Comparison of ENCODE assay signal across 16 cellular contexts in genomic region chr6:1544603-1545002, GRCh38.
DNase-seq lines count a peak whose midpoint lies in the region; ATAC-seq and TF ChIP-seq lines count a peak whose summit lies in the region.
"Had no signal": no experiment of that assay in that cellular context is flagged by ENCODE, and none has a peak within 500 bp of the region (broad histone marks: within the 10 kb centered on the region; RNA-seq: fewer than 3 reads in every experiment).

No MANE protein-coding gene starts in this region.

- 67 to 77% (median 73%) methylated on average over 1 to 2 of the region's 2 CpGs for WGBS in heart left ventricle, 4 donors
- WGBS in right cardiac atrium = 73% methylated on average over 2 of the region's 2 CpGs
- WGBS in heart right ventricle, 2 donors = 71 to 77% methylated on average over 2 of the region's 2 CpGs

- H3K36me3 ChIP-seq in heart left ventricle = peaks cover 0 to 8% (median 0%) of the 10 kb centered on the region in 9 donors
- H3K36me3 ChIP-seq in heart right ventricle = peaks cover 0 to 8% (median 0%) of the 10 kb centered on the region in 9 donors
- peaks cover 13% of the 10 kb centered on the region for H3K36me3 ChIP-seq in osteoblast (ENCODE audit: insufficient read depth, low read length)
- no peaks in the 10 kb centered on the region for H3K36me3 ChIP-seq in A673 (ENCODE audit: insufficient read depth, low read length, poor library complexity, severe bottlenecking)

- POLR2A ChIA-PET in A673 (lab: Charles Lee; ENCODE audit: low non-redundant PET) = no interaction called here

- peak in 3 of 4 donors; percentile 24 to 96 (median 90) for ATAC-seq in heart left ventricle
- no peak for ATAC-seq in right cardiac atrium
- peak in 6 of 8 donors; percentile 49 to 88 (median 66) for ATAC-seq in heart right ventricle
- ATAC-seq in HG02852 (IDR thresholded peaks at IDR 0.05; ENCODE audit: unreplicated experiment) = no peak
- ATAC-seq: CD8-positive, alpha-beta T cell had no signal

- H3K27ac ChIP-seq in heart left ventricle (peak overlapping the region in 1 of 12 donors; percentile 18), right cardiac atrium (ENCODE audit: low read length) (no peak overlapping the region), heart right ventricle (no peak overlapping the region), osteoblast (ENCODE audit: low read depth, low read length) (no peak overlapping the region), A673 (ENCODE audit: low read depth, low read length, poor library complexity, severe bottlenecking) (no peak overlapping the region)
- H3K27ac ChIP-seq: BLaER1, C4-2B, GM23248 had no signal

- intact Hi-C loops in heart left ventricle (cut with DNase I) (no loop called here), right cardiac atrium (cut with DNase I) (no loop called here), heart right ventricle (cut with DNase I) (no loop called here), A673 (cut with micrococcal nuclease; ENCODE audit: unreplicated experiment) (no loop called here)

- TF ChIP-seq CTCF in heart left ventricle (IDR thresholded peaks at IDR 0.05) (no peak), heart right ventricle (IDR thresholded peaks at IDR 0.05) (no peak), osteoblast (IDR thresholded peaks at IDR 0.05; ENCODE audit: extremely low read depth, low read depth, low read length) (no peak), A673 (conservative IDR thresholded peaks at IDR 0.05; ENCODE audit: low read depth, low read length) (no peak)

- CTCF ChIA-PET in A673 (lab: Charles Lee) = no interaction called here

- H3K79me2 ChIP-seq in osteoblast (ENCODE audit: insufficient read depth, low read length) = no peaks in the 10 kb centered on the region

- peaks cover 0 to 7% (median 0%) of the 10 kb centered on the region in 12 donors for H3K4me1 ChIP-seq in heart left ventricle
- H3K4me1 ChIP-seq in right cardiac atrium (ENCODE audit: control insufficient read depth, insufficient read depth, low read length) = no peaks in the 10 kb centered on the region
- no peaks in the 10 kb centered on the region for H3K4me1 ChIP-seq in heart right ventricle
- no peaks in the 10 kb centered on the region for H3K4me1 ChIP-seq in osteoblast (ENCODE audit: insufficient read depth, low read length)
- H3K4me1 ChIP-seq in A673 (ENCODE audit: insufficient read depth, low read length, poor library complexity, severe bottlenecking) = no peaks in the 10 kb centered on the region
- H3K4me1 ChIP-seq: BLaER1, Caco-2 had no signal

- H3K4me2 ChIP-seq in osteoblast (ENCODE audit: insufficient read depth, low read length) = no peak overlapping the region
- H3K4me2 ChIP-seq: BLaER1 had no signal

- no peaks in the 10 kb centered on the region for H4K20me1 ChIP-seq in osteoblast (ENCODE audit: insufficient read depth, low read length)
- H4K20me1 ChIP-seq: BLaER1 had no signal

- DNase-seq in heart left ventricle (peak in 2 of 5 donors; percentile 38 to 60), right cardiac atrium (no peak), heart right ventricle (no peak), osteoblast (ENCODE audit: insufficient read length, low spot score, missing footprints) (peak; percentile 41), A673 (ENCODE audit: low spot score) (no peak)
- DNase-seq: Caco-2; CD4-positive, CD25-positive, alpha-beta regulatory T cell; CD8-positive, alpha-beta T cell; DMS153; DND-41; GM23248; H7; HCEC 1CT had no signal

- no peak overlapping the region for H3K4me3 ChIP-seq in heart left ventricle
- H3K4me3 ChIP-seq in right cardiac atrium (ENCODE audit: low read length) = no peak overlapping the region
- H3K4me3 ChIP-seq in heart right ventricle = no peak overlapping the region
- H3K4me3 ChIP-seq in osteoblast (ENCODE audit: insufficient read depth, low read length) = no peak overlapping the region
- no peak overlapping the region for H3K4me3 ChIP-seq in A673 (ENCODE audit: low read depth, low read length, poor library complexity, severe bottlenecking)
- H3K4me3 ChIP-seq: BLaER1, GM23248 had no signal

- no TSS peak for BruUV-seq in A673 (replicated peaks; lab: Mats Ljungman, UMichigan)

- peaks cover 0 to 7% (median 0%) of the 10 kb centered on the region in 12 donors for H3K9me3 ChIP-seq in heart left ventricle
- H3K9me3 ChIP-seq in right cardiac atrium (ENCODE audit: control insufficient read depth, low read length) = no peaks in the 10 kb centered on the region
- peaks cover 0 to 6% (median 0%) of the 10 kb centered on the region in 11 donors for H3K9me3 ChIP-seq in heart right ventricle
- no peaks in the 10 kb centered on the region for H3K9me3 ChIP-seq in osteoblast (ENCODE audit: low read depth, low read length)
- no peaks in the 10 kb centered on the region for H3K9me3 ChIP-seq in A673 (ENCODE audit: low read depth, low read length, poor library complexity, severe bottlenecking)
- H3K9me3 ChIP-seq: Caco-2 had no signal

- H3K27me3 ChIP-seq in heart left ventricle (no peaks in the 10 kb centered on the region), right cardiac atrium (ENCODE audit: control insufficient read depth, insufficient read depth) (no peaks in the 10 kb centered on the region), heart right ventricle (no peaks in the 10 kb centered on the region), osteoblast (ENCODE audit: insufficient read depth, low read length) (no peaks in the 10 kb centered on the region), A673 (replicated peaks; ENCODE audit: insufficient read depth, low read depth, low read length, poor library complexity) (peaks cover 7% of the 10 kb centered on the region)
- H3K27me3 ChIP-seq: BLaER1 had no signal

- H2AFZ ChIP-seq in osteoblast (ENCODE audit: low read length) = no peak overlapping the region
- H2AFZ ChIP-seq: GM23248 had no signal

- TF ChIP-seq POLR2A in heart left ventricle (IDR thresholded peaks at IDR 0.05) = no peak

Comparison
In these comparisons a context has a peak if more than half of its experiments do, and no peak if none do; other contexts are left out.
1. ATAC-seq: peak in heart left ventricle (3 of 4) and heart right ventricle (6 of 8); none in right cardiac atrium (0 of 2) and HG02852 (single experiment).